ENCODE assay signal across 15 cellular contexts in genomic region chr14:99158150-99158549, GRCh38.
"Had no signal": no experiment of that assay in that cellular context is flagged by ENCODE, and none has a peak within 500 bp of the region (broad histone marks: within the 10 kb centered on the region; RNA-seq: fewer than 3 reads in every experiment).

No MANE protein-coding gene starts in this region.

- DNase-seq: activated CD4-positive, alpha-beta T cell treated with anti-CD3 and anti-CD28 coated beads for 48 hours; activated naive CD4-positive, alpha-beta T cell treated with anti-CD3 and anti-CD28 coated beads, Interleukin-2, amount 10 ng/mL, durations not matched to agents 7 days and 5 days; activated T-cell treated with anti-CD3 and anti-CD28 coated beads for 4 hours; cerebellar nuclear complex; dermis blood vessel endothelial cell; foreskin fibroblast; nephron progenitor cell; ovary; stimulated activated CD4-positive, alpha-beta T cell treated with anti-CD3 and anti-CD28 coated beads, Interleukin-4, amount 100 ng/mL, for 4 hours; uterus had no signal

- H3K36me3 ChIP-seq: adrenal gland, esophagus muscularis mucosa, ovary, stomach, uterus had no signal

- H3K4me3 ChIP-seq: adrenal gland, esophagus muscularis mucosa, ovary, skin epidermis, stomach, uterus had no signal

- H3K27ac ChIP-seq: adrenal gland, esophagus muscularis mucosa, ovary, skin epidermis, stomach, uterus had no signal

- H3K4me1 ChIP-seq: adrenal gland, uterus had no signal

- H3K27me3 ChIP-seq: ovary, uterus had no signal

- H3K9me3 ChIP-seq: adrenal gland, ovary, stomach, uterus had no signal

- ATAC-seq: activated T-helper 17 cell treated with anti-CD3 and anti-CD28 coated beads, Interleukin-2, amount 50 U/mL, for 72 hours had no signal
